25 cellular contexts compared by ENCODE assay signal in the genomic region with DNA sequence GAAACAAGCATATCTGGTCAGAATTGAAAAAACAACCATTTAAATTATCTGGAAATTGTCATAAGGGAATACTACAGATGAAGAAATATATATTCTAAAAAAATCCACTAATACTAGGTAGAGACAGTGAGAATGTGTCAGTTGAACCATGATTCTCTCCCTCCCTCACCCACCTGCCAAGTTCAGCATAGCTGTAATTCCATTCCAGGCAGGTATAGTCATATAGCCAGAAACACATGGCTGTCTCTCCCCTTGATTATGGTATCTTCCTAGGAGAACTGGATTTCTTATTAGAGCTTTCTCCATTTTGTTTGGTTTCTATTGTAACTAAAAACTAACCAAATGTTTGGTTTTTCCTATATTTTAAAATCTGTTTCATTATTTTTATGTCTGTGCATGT.
"Had no signal": no experiment of that assay in that cellular context is flagged by ENCODE, and none has a peak within 500 bp of the region (broad histone marks: within the 10 kb centered on the region; RNA-seq: fewer than 3 reads in every experiment).

No MANE protein-coding gene starts in this region.

- H3K36me3 ChIP-seq: adrenal gland, cardiac muscle cell had no signal

- H3K4me1 Mint-ChIP-seq: activated B cell treated with CpG ODN at 0.5 μM for 24 hours; activated CD4-positive, alpha-beta memory T cell treated with anti-CD3 and anti-CD28 coated beads, Interleukin-2, amount 10 ng/mL, durations not matched to agents 7 days and 5 days; activated naive CD8-positive, alpha-beta T cell treated with anti-CD3 and anti-CD28 coated beads, Interleukin-2, amount 10 ng/mL, durations not matched to agents 7 days and 5 days; IgD-negative memory B cell; T-cell had no signal

- H3K4me3 Mint-ChIP-seq: activated B cell treated with CpG ODN at 0.5 μM for 24 hours; activated CD4-positive, alpha-beta memory T cell treated with anti-CD3 and anti-CD28 coated beads, Interleukin-2, amount 10 ng/mL, durations not matched to agents 7 days and 5 days; activated naive CD8-positive, alpha-beta T cell treated with anti-CD3 and anti-CD28 coated beads, Interleukin-2, amount 10 ng/mL, durations not matched to agents 7 days and 5 days; activated T-cell treated with anti-CD3 and anti-CD28 coated beads, Interleukin-2, amount 50 U/mL, for 72 hours; IgD-negative memory B cell; T-cell had no signal

- H3K27ac Mint-ChIP-seq: activated B cell treated with CpG ODN at 0.5 μM for 24 hours; activated CD4-positive, alpha-beta memory T cell treated with anti-CD3 and anti-CD28 coated beads, Interleukin-2, amount 10 ng/mL, durations not matched to agents 7 days and 5 days; activated naive CD8-positive, alpha-beta T cell treated with anti-CD3 and anti-CD28 coated beads, Interleukin-2, amount 10 ng/mL, durations not matched to agents 7 days and 5 days; activated T-cell treated with anti-CD3 and anti-CD28 coated beads, Interleukin-2, amount 50 U/mL, for 72 hours; activated T-helper 2 cell treated with anti-CD3 and anti-CD28 coated beads, Interferon-gamma antibody, Interleukin-2, Interleukin-4, amounts not matched to agents 10 μg/mL and 5 μg/mL and 100 μg/mL, durations not matched to agents 14 hours and 24 hours and 36 hours; IgD-negative memory B cell; T-cell had no signal

- DNase-seq: activated B cell treated with CpG ODN at 0.5 μM for 24 hours; activated CD4-positive, alpha-beta memory T cell treated with anti-CD3 and anti-CD28 coated beads, Interleukin-2, amount 10 ng/mL, durations not matched to agents 7 days and 5 days; activated CD4-positive, alpha-beta T cell treated with anti-CD3 and anti-CD28 coated beads for 1 hour; activated CD4-positive, alpha-beta T cell treated with anti-CD3 and anti-CD28 coated beads, Interleukin-2, amount 50 U/mL, for 1 hour; activated CD8-positive, alpha-beta memory T cell treated with anti-CD3 and anti-CD28 coated beads, Interleukin-2, amount 50 U/mL, for 4 hours; activated naive CD4-positive, alpha-beta T cell treated with anti-CD3 and anti-CD28 coated beads, Interleukin-2, amount 50 U/mL, for 16 hours; activated naive CD8-positive, alpha-beta T cell treated with anti-CD3 and anti-CD28 coated beads, Interleukin-2, amount 10 ng/mL, durations not matched to agents 7 days and 5 days; activated T-cell treated with anti-CD3 and anti-CD28 coated beads, Interleukin-2, amount 50 U/mL, for 72 hours; adrenal gland; anterior cingulate cortex; NCI-H1092; NCI-H1694; NCI-H2029 treated with DMSO at 0.1 percent for 48 hours; NCI-H2171 treated with DMSO at 0.1 percent for 48 hours; NCI-H345; NCI-H510A; NCI-H526 treated with DMSO at 0.1 percent for 48 hours; SIG-M5; T-cell; T-helper 2 cell; T1000 had no signal

- H3K9me3 ChIP-seq: adrenal gland had no signal

- H3K27me3 Mint-ChIP-seq: activated B cell treated with CpG ODN at 0.5 μM for 24 hours; activated CD4-positive, alpha-beta memory T cell treated with anti-CD3 and anti-CD28 coated beads, Interleukin-2, amount 10 ng/mL, durations not matched to agents 7 days and 5 days; activated naive CD8-positive, alpha-beta T cell treated with anti-CD3 and anti-CD28 coated beads, Interleukin-2, amount 10 ng/mL, durations not matched to agents 7 days and 5 days; IgD-negative memory B cell; T-cell had no signal

- H3K36me3 Mint-ChIP-seq: activated naive CD8-positive, alpha-beta T cell treated with anti-CD3 and anti-CD28 coated beads, Interleukin-2, amount 10 ng/mL, durations not matched to agents 7 days and 5 days; IgD-negative memory B cell; T-cell had no signal

- ATAC-seq: activated T-cell treated with anti-CD3 and anti-CD28 coated beads, Interleukin-2, amount 50 U/mL, for 72 hours; T-cell had no signal

- H3K4me2 ChIP-seq: KMS-11 had no signal

- H3K4me1 ChIP-seq: adrenal gland had no signal

- H3K4me3 ChIP-seq: adrenal gland, cardiac muscle cell had no signal

- H3K9ac ChIP-seq: KMS-11 had no signal

- H3K27me3 ChIP-seq: adrenal gland, cardiac muscle cell had no signal

- H3K27ac ChIP-seq: adrenal gland, cardiac muscle cell, KMS-11 had no signal
